In the genomic region with DNA sequence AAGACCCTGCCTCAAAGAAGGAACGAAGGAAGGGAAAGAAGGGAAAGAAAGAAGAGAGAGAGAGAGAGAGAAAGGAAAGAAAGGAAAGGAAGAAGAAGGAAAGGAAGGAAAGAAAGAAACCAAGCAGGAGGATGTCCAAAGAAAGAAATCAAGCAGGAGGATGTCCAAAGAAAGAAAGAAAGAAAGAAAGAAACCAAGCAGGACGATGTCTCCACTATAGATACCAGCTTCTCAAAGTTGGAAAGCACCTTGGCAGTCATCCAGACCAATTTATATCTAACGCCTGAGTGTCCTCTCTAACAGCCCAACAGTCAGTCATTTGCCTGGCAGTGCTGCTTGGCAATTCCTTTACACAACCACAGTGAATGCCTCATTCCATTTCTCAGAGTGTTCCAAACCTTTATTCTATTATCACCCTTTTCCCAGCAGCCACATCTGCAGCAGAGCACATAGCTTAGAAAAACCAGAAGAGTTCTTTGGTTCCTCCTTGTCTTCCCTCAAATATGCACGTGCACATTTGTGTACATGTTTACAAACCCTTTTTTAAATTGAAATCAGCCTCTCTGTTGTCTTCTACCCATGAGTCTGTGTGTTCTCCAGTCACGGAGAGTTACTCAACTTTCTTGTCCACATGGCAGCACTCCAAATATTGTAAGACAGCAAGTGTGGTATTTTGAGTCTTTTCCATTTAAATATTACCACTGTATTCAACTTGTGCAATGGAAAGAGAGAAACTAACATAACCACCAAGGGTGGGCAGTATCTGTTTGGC, we compare ENCODE assay signal across 9 cellular contexts.
A peak's percentile ranks its signal among the peaks of the same experiment; 100 is the strongest.
DNase-seq lines count a peak whose midpoint lies in the region; ATAC-seq and TF ChIP-seq lines count a peak whose summit lies in the region.
"Had no signal": no experiment of that assay in that cellular context is flagged by ENCODE, and none has a peak within 500 bp of the region (broad histone marks: within the 10 kb centered on the region; RNA-seq: fewer than 3 reads in every experiment).

No MANE protein-coding gene starts in this region.

- no peak for TF ChIP-seq EP300 in stomach (IDR thresholded peaks at IDR 0.05)

- TF ChIP-seq CTCF in osteocyte (IDR thresholded peaks at IDR 0.05) (no peak), stomach (IDR thresholded peaks at IDR 0.05) (no peak)

- peaks cover 2% of the 10 kb centered on the region for H3K36me3 Mint-ChIP-seq in osteocyte (ENCODE audit: unreplicated experiment)
- H3K36me3 Mint-ChIP-seq in activated CD8-positive, alpha-beta T cell treated with anti-CD3 and anti-CD28 coated beads, Interleukin-2, amount 10 ng/mL, durations not matched to agents 7 days and 5 days (ENCODE audit: low read depth) = no peaks in the 10 kb centered on the region

- peak; percentile 75 for DNase-seq in GM03348 (ENCODE audit: low spot score)
- DNase-seq in NCI-H1105 treated with DMSO at 0.1 percent for 48 hours (lab: John Stamatoyannopoulos, UW) = peak; percentile 53
- peak; percentile 60 to 70 for DNase-seq in erythroblast (lab: John Stamatoyannopoulos, UW)
- no peak for DNase-seq in osteocyte (ENCODE audit: extremely low spot score, unreplicated experiment)
- DNase-seq in activated CD8-positive, alpha-beta T cell treated with anti-CD3 and anti-CD28 coated beads, Interleukin-2, amount 10 ng/mL, durations not matched to agents 7 days and 5 days = no peak
- no peak for DNase-seq in C1 segment of cervical spinal cord (lab: John Stamatoyannopoulos, UW)
- no peak for DNase-seq in stomach
- no peak for DNase-seq in NCI-H526 treated with DMSO at 0.1 percent for 48 hours (lab: John Stamatoyannopoulos, UW)

- POLR2A ChIA-PET in activated CD8-positive, alpha-beta T cell treated with anti-CD3 and anti-CD28 coated beads, Interleukin-2, amount 10 ng/mL, durations not matched to agents 7 days and 5 days (lab: Charles Lee) = no interaction called here

- H3K4me3 ChIP-seq in stomach = no peak overlapping the region
- H3K4me3 ChIP-seq: vagina had no signal

- no peaks in the 10 kb centered on the region for H3K27me3 ChIP-seq in stomach
- H3K27me3 ChIP-seq: vagina had no signal

- H3K36me3 ChIP-seq in stomach = no peaks in the 10 kb centered on the region
- H3K36me3 ChIP-seq: vagina had no signal

- no peaks in the 10 kb centered on the region for H3K9me3 ChIP-seq in stomach
- H3K9me3 ChIP-seq: vagina had no signal

- ATAC-seq in activated CD8-positive, alpha-beta T cell treated with anti-CD3 and anti-CD28 coated beads, Interleukin-2, amount 10 ng/mL, durations not matched to agents 7 days and 5 days = no peak

- peaks cover 9 to 28% (median 19%) of the 10 kb centered on the region in 4 donors for H3K4me1 ChIP-seq in stomach

- no peaks in the 10 kb centered on the region for H3K9me3 Mint-ChIP-seq in osteocyte (ENCODE audit: unreplicated experiment)
- H3K9me3 Mint-ChIP-seq in activated CD8-positive, alpha-beta T cell treated with anti-CD3 and anti-CD28 coated beads, Interleukin-2, amount 10 ng/mL, durations not matched to agents 7 days and 5 days (ENCODE audit: insufficient read depth) = no peaks in the 10 kb centered on the region

- no peak for TF ChIP-seq POLR2A in erythroblast (IDR thresholded peaks at IDR 0.05; ENCODE audit: low read length)
- TF ChIP-seq POLR2A in stomach (IDR thresholded peaks at IDR 0.05) = no peak

- intact Hi-C loops in stomach (cut with DNase I; ENCODE audit: low total_unique reads) = no loop called here

- H3K4me3 Mint-ChIP-seq in osteocyte (ENCODE audit: unreplicated experiment) = no peak overlapping the region
- H3K4me3 Mint-ChIP-seq in activated CD8-positive, alpha-beta T cell treated with anti-CD3 and anti-CD28 coated beads, Interleukin-2, amount 10 ng/mL, durations not matched to agents 7 days and 5 days = no peak overlapping the region

- CTCF ChIA-PET in activated CD8-positive, alpha-beta T cell treated with anti-CD3 and anti-CD28 coated beads, Interleukin-2, amount 10 ng/mL, durations not matched to agents 7 days and 5 days (lab: Charles Lee) = interaction anchor here (0.9 kb wide), 1 partner anchor 222 kb away, joined by 3 read pairs; no protein-coding TSS in a partner anchor

- peak overlapping the region; percentile 61 for H3K27ac Mint-ChIP-seq in osteocyte (ENCODE audit: unreplicated experiment)
- no peak overlapping the region for H3K27ac Mint-ChIP-seq in activated CD8-positive, alpha-beta T cell treated with anti-CD3 and anti-CD28 coated beads, Interleukin-2, amount 10 ng/mL, durations not matched to agents 7 days and 5 days

- WGBS in stomach, 5 donors = 33 to 43% (median 40%) methylated on average over 5 of the region's 5 CpGs

- H3K27ac ChIP-seq in stomach = no peak overlapping the region
- H3K27ac ChIP-seq: vagina had no signal

- peaks cover 11% of the 10 kb centered on the region for H3K27me3 Mint-ChIP-seq in osteocyte (ENCODE audit: unreplicated experiment)
- H3K27me3 Mint-ChIP-seq in activated CD8-positive, alpha-beta T cell treated with anti-CD3 and anti-CD28 coated beads, Interleukin-2, amount 10 ng/mL, durations not matched to agents 7 days and 5 days (ENCODE audit: low read depth) = peaks cover 18% of the 10 kb centered on the region

- peaks cover 21% of the 10 kb centered on the region for H3K4me1 Mint-ChIP-seq in osteocyte (ENCODE audit: unreplicated experiment)
- no peaks in the 10 kb centered on the region for H3K4me1 Mint-ChIP-seq in activated CD8-positive, alpha-beta T cell treated with anti-CD3 and anti-CD28 coated beads, Interleukin-2, amount 10 ng/mL, durations not matched to agents 7 days and 5 days (ENCODE audit: low read depth)

Comparison
In these comparisons a context has a peak if more than half of its experiments do, and no peak if none do; other contexts are left out.
1. DNase-seq: peak in GM03348 (single experiment), NCI-H1105 treated with DMSO at 0.1 percent for 48 hours (single experiment) and erythroblast (2 of 2); none in osteocyte (single experiment), activated CD8-positive, alpha-beta T cell treated with anti-CD3 and anti-CD28 coated beads, Interleukin-2, amount 10 ng/mL, durations not matched to agents 7 days and 5 days (single experiment), C1 segment of cervical spinal cord (0 of 14), stomach (single experiment) and NCI-H526 treated with DMSO at 0.1 percent for 48 hours (single experiment).